24 cellular contexts compared by ENCODE assay signal in the genomic region with DNA sequence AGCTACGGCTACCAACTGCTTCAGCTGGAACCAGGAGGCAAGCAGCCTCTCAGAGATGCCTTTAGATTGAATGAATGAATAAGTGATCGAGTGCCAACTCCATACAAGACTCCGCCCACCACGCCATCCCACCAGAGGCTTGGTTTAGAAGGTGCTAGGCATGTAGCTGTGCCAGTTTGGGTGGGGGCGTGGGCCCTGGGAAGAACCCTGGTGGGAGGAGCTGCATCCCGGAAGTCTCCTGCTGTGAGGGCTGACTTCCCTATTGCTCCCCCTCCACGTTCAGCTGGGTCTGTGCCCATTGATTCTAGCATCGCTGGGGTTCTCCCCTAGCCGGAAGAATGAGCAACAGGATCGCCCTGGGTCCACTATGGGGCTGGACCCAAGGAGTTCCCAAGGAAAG. TPM values are rescaled to one million over a fixed set of nuclear protein-coding genes. Genes with fewer than 3 reads are reported as not detected.
DNase-seq lines count a peak whose midpoint lies in the region; ATAC-seq and TF ChIP-seq lines count a peak whose summit lies in the region.
"Had no signal": no experiment of that assay in that cellular context is flagged by ENCODE, and none has a peak within 500 bp of the region (broad histone marks: within the 10 kb centered on the region; RNA-seq: fewer than 3 reads in every experiment).

No MANE protein-coding gene starts in this region.

- WGBS in gastroesophageal sphincter (ENCODE audit: low coverage in 1 of 2), 2 donors, result 53% methylated on average over 4 of the region's 10 CpGs; no CpG with 5 or more reads in 1 of the 2 donors

- peaks cover 26% of the 10 kb centered on the region for H3K27me3 ChIP-seq in gastroesophageal sphincter
- H3K27me3 ChIP-seq: BE2C, gastrocnemius medialis, neural progenitor cell had no signal

- H3K4me3 ChIP-seq in gastroesophageal sphincter, result no peak overlapping the region
- H3K4me3 ChIP-seq: A549, esophagus squamous epithelium, gastrocnemius medialis, lung, neural progenitor cell, skin epidermis had no signal

- TF ChIP-seq CTCF in gastroesophageal sphincter (IDR thresholded peaks at IDR 0.05), result no peak

- no peak for ATAC-seq in gastroesophageal sphincter
- ATAC-seq in left lobe of liver, result no peak
- ATAC-seq: A549, gastrocnemius medialis, SK-N-SH treated with all-trans-retinoic acid at 6 μM for 48 hours had no signal

- no peak for TF ChIP-seq POLR2A in gastroesophageal sphincter (IDR thresholded peaks at IDR 0.05)

- H3K4me1 ChIP-seq in gastroesophageal sphincter, result no peaks in the 10 kb centered on the region
- H3K4me1 ChIP-seq: A549, esophagus squamous epithelium, gastrocnemius medialis had no signal

- no peaks in the 10 kb centered on the region for H3K9me3 ChIP-seq in gastroesophageal sphincter
- H3K9me3 ChIP-seq: A549, BE2C, esophagus squamous epithelium, gastrocnemius medialis had no signal

- DNase-seq in Ammon's horn (ENCODE audit: low spot score), result peak; percentile 59
- DNase-seq in HT1080 (ENCODE audit: low read depth), result peak; percentile 22
- peak in 32 of 56 donors; percentile 16 to 76 (median 45) for DNase-seq in amygdala (lab: John Stamatoyannopoulos, UW)
- peak; percentile 13 for DNase-seq in medulla oblongata (ENCODE audit: extremely low spot score)
- no peak for DNase-seq in activated CD4-positive, alpha-beta T cell treated with anti-CD3 and anti-CD28 coated beads for 1 hour
- DNase-seq in D341Med (ENCODE audit: low spot score), result no peak
- DNase-seq in left lobe of liver (ENCODE audit: low spot score), result no peak
- DNase-seq: activated naive CD4-positive, alpha-beta T cell treated with anti-CD3 and anti-CD28 coated beads for 36 hours; BE2C; EL; esophagus squamous epithelium; gastrocnemius medialis; MM.1S; NCI-H1694 had no signal

- no peaks in the 10 kb centered on the region for H3K36me3 ChIP-seq in gastroesophageal sphincter
- H3K36me3 ChIP-seq: BE2C, esophagus squamous epithelium, gastrocnemius medialis, neural progenitor cell had no signal

- TF ChIP-seq EP300 in gastroesophageal sphincter (IDR thresholded peaks at IDR 0.05), result no peak

- no peak overlapping the region for H3K27ac ChIP-seq in gastroesophageal sphincter
- H3K27ac ChIP-seq: A549, esophagus squamous epithelium, gastrocnemius medialis, neural progenitor cell, RWPE1, skin epidermis had no signal

RNA-seq across cellular contexts. Expression of gene LINGO1, which starts 20.9 kb away (rescaled TPM):
- total RNA-seq in HT1080 (2014; rRNA removed; shearing (Covaris generic)), result 0.10 and 0.56 TPM in 2 replicates
- polyA plus RNA-seq in HT1080 (2015; cell fraction: cytosol; rRNA removed), result 3.1 and 4.1 TPM in 2 replicates
- polyA plus RNA-seq in HT1080 (2015; cell fraction: nucleus; rRNA removed), result 0.85 and 0.90 TPM in 2 replicates
- under 1 TPM; 0.13 to 0.87 (median 0.35) TPM for total RNA-seq in gastroesophageal sphincter
- total RNA-seq in left lobe of liver, result 0.86 TPM
- total RNA-seq: activated naive CD4-positive, alpha-beta T cell treated with anti-CD3 and anti-CD28 coated beads for 36 hours; renal cortical epithelial cell; T-helper 2 cell treated with Interferon-gamma antibody and Interleukin-4, amounts not matched to agents 100 ng/mL and 5 ng/mL, for 36 hours had no signal
- polyA plus RNA-seq: keratinocyte had no signal

Comparison
In these comparisons a context has a peak if more than half of its experiments do, and no peak if none do; other contexts are left out.
1. DNase-seq: peak in Ammon's horn (single experiment), HT1080 (single experiment), amygdala (32 of 56) and medulla oblongata (single experiment); none in activated CD4-positive, alpha-beta T cell treated with anti-CD3 and anti-CD28 coated beads for 1 hour (single experiment), D341Med (single experiment) and left lobe of liver (single experiment).